ENCODE assay signal across 14 cellular contexts in the genomic region with DNA sequence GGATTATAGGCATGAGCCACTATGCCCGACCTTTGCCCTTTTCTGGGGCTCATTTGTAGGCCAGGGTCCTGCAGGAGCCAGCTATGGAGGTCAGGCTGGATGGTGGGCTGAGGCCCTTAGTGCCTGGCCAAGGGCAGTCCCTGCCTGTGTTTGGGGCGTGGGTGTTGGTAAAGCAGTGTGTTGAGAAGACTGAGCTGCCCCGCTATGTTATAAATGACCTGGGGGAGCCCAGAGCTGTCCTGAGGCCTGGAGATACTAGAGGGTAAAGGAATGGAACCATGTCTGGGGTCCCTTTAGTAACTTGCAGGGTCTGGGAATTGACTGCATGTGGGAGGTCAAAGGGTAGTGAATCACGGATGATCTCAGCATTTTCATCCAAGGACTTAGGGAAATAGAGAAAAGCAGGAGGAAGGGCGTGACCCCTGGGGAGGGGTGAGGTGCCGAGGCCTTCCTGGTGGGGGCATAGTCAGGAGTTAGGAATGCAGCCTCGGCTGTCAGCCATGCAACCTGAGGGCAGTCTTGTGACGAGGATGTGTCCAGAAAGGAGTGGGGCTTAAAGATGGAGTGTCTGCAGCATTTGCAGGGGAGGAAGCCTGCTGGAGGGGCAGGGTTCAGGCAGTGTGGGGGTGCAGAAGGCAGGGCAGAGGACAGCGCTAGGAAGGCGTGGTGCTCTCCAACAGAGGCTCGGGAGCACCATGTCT. TPM values are rescaled to one million over a fixed set of nuclear protein-coding genes. Genes with fewer than 3 reads are reported as not detected.
DNase-seq lines count a peak whose midpoint lies in the region; ATAC-seq, FAIRE-seq and TF ChIP-seq lines count a peak whose summit lies in the region.
"Had no signal": no experiment of that assay in that cellular context is flagged by ENCODE, and none has a peak within 500 bp of the region (broad histone marks: within the 10 kb centered on the region; RNA-seq: fewer than 3 reads in every experiment).

No MANE protein-coding gene starts in this region.

- H3K79me2 ChIP-seq in astrocyte (ENCODE audit: insufficient read depth, low read length): peaks cover 4% of the 10 kb centered on the region
- H3K79me2 ChIP-seq in hepatocyte: peaks cover 5% of the 10 kb centered on the region

- H4K20me1 ChIP-seq in astrocyte (ENCODE audit: insufficient read depth, low read length): no peaks in the 10 kb centered on the region
- no peaks in the 10 kb centered on the region for H4K20me1 ChIP-seq in hepatocyte (ENCODE audit: insufficient read depth, poor library complexity, severe bottlenecking)

- FAIRE-seq in astrocyte (lab: Jason Lieb, UNC): no peak
- FAIRE-seq: GM18507 had no signal

- H3K36me3 ChIP-seq in astrocyte (ENCODE audit: insufficient read depth, low read length) (peaks cover 31% of the 10 kb centered on the region), hepatocyte (replicated peaks; ENCODE audit: insufficient read depth, low read depth) (no peaks in the 10 kb centered on the region), stomach (peaks cover 76 to 100% (median 100%) of the 10 kb centered on the region in 4 donors)

- 69% methylated on average over 10 of the region's 11 CpGs for WGBS in hepatocyte (ENCODE audit: low lambda C conversion rate, missing lambda C conversion rate)
- 58 to 75% (median 72%) methylated on average over 11 of the region's 11 CpGs for WGBS in stomach, 5 donors

- CTCF ChIA-PET in activated CD8-positive, alpha-beta T cell treated with anti-CD3 and anti-CD28 coated beads for 36 hours (lab: Charles Lee): no interaction called here
- CTCF ChIA-PET in activated CD8-positive, alpha-beta T cell treated with anti-CD3 and anti-CD28 coated beads, Interleukin-2, amount 10 ng/mL, durations not matched to agents 7 days and 5 days (lab: Charles Lee): no interaction called here

- POLR2A ChIA-PET in activated CD8-positive, alpha-beta T cell treated with anti-CD3 and anti-CD28 coated beads for 36 hours (lab: Charles Lee): interaction anchor here (0.5 to 0.6 kb wide), 2 partner anchors 8 to 11 kb away, joined by 3 read pairs; no protein-coding TSS in a partner anchor
- POLR2A ChIA-PET in activated CD8-positive, alpha-beta T cell treated with anti-CD3 and anti-CD28 coated beads, Interleukin-2, amount 10 ng/mL, durations not matched to agents 7 days and 5 days (lab: Charles Lee): no interaction called here

- H3K4me3 Mint-ChIP-seq in activated CD8-positive, alpha-beta T cell treated with anti-CD3 and anti-CD28 coated beads for 36 hours: no peak overlapping the region
- no peak overlapping the region for H3K4me3 Mint-ChIP-seq in activated CD8-positive, alpha-beta T cell treated with anti-CD3 and anti-CD28 coated beads, Interleukin-2, amount 10 ng/mL, durations not matched to agents 7 days and 5 days
- H3K4me3 Mint-ChIP-seq in astrocyte (ENCODE audit: unreplicated experiment): peak overlapping the region; percentile 25
- H3K4me3 Mint-ChIP-seq: activated naive CD8-positive, alpha-beta T cell treated with anti-CD3 and anti-CD28 coated beads, Interleukin-2, amount 50 U/mL, for 24 hours; T-helper 1 cell treated with Interleukin-12 subunit alpha and Interleukin-12 subunit beta and Interleukin-4 antibody, amounts not matched to agents 30 μg/mL and 1 μg/mL, for 36 hours had no signal

- H3K4me2 ChIP-seq in astrocyte (ENCODE audit: low read length) (peak overlapping the region; percentile 58), hepatocyte (no peak overlapping the region)

- H3K9ac ChIP-seq in astrocyte (ENCODE audit: low read length): peak overlapping the region; percentile 33

- no peak overlapping the region for H3K4me3 ChIP-seq in astrocyte (ENCODE audit: insufficient read depth, low read depth, low read length)
- H3K4me3 ChIP-seq in hepatocyte: no peak overlapping the region
- H3K4me3 ChIP-seq in stomach: no peak overlapping the region

- peaks cover 3% of the 10 kb centered on the region for H3K4me1 Mint-ChIP-seq in activated CD8-positive, alpha-beta T cell treated with anti-CD3 and anti-CD28 coated beads for 36 hours (ENCODE audit: low read depth)
- no peaks in the 10 kb centered on the region for H3K4me1 Mint-ChIP-seq in activated CD8-positive, alpha-beta T cell treated with anti-CD3 and anti-CD28 coated beads, Interleukin-2, amount 10 ng/mL, durations not matched to agents 7 days and 5 days (ENCODE audit: low read depth)
- H3K4me1 Mint-ChIP-seq in astrocyte (ENCODE audit: low read depth, unreplicated experiment): peaks cover 20% of the 10 kb centered on the region
- H3K4me1 Mint-ChIP-seq: activated naive CD8-positive, alpha-beta T cell treated with anti-CD3 and anti-CD28 coated beads, Interleukin-2, amount 50 U/mL, for 24 hours had no signal

- no peak for DNase-seq in activated CD8-positive, alpha-beta T cell treated with anti-CD3 and anti-CD28 coated beads for 36 hours
- DNase-seq in activated CD8-positive, alpha-beta T cell treated with anti-CD3 and anti-CD28 coated beads, Interleukin-2, amount 10 ng/mL, durations not matched to agents 7 days and 5 days: no peak
- peak; percentile 54 for DNase-seq in astrocyte (ENCODE audit: low read depth)
- peak; percentile 48 for DNase-seq in hepatocyte (ENCODE audit: low spot score)
- no peak for DNase-seq in stomach
- no peak for DNase-seq in NCI-H2081 (lab: John Stamatoyannopoulos, UW)
- DNase-seq in activated naive CD4-positive, alpha-beta T cell treated with Interleukin-2 at 50 U/mL for 16 hours: no peak
- no peak for DNase-seq in cardiac septum (ENCODE audit: low spot score)
- DNase-seq: activated naive CD8-positive, alpha-beta T cell treated with anti-CD3 and anti-CD28 coated beads, Interleukin-2, amount 50 U/mL, for 24 hours; midbrain; NCI-H1105 had no signal

- intact Hi-C loops in activated CD8-positive, alpha-beta T cell treated with anti-CD3 and anti-CD28 coated beads for 36 hours (cut with micrococcal nuclease): no loop called here
- intact Hi-C loops in stomach (cut with DNase I; ENCODE audit: low total_unique reads) (no loop called here), cardiac septum (cut with DNase I) (no loop called here)

- H3K4me1 ChIP-seq in astrocyte (ENCODE audit: insufficient read depth, low read length) (peaks cover 17% of the 10 kb centered on the region), hepatocyte (ENCODE audit: insufficient read depth) (no peaks in the 10 kb centered on the region), stomach (peaks cover 5 to 22% (median 9%) of the 10 kb centered on the region in 4 donors)

- H3K9me3 ChIP-seq in astrocyte (ENCODE audit: insufficient read depth, low read depth, low read length) (no peaks in the 10 kb centered on the region), hepatocyte (ENCODE audit: low read depth) (no peaks in the 10 kb centered on the region), stomach (no peaks in the 10 kb centered on the region)

- H3K27me3 Mint-ChIP-seq in activated CD8-positive, alpha-beta T cell treated with anti-CD3 and anti-CD28 coated beads for 36 hours: no peaks in the 10 kb centered on the region
- no peaks in the 10 kb centered on the region for H3K27me3 Mint-ChIP-seq in activated CD8-positive, alpha-beta T cell treated with anti-CD3 and anti-CD28 coated beads, Interleukin-2, amount 10 ng/mL, durations not matched to agents 7 days and 5 days (ENCODE audit: low read depth)
- no peaks in the 10 kb centered on the region for H3K27me3 Mint-ChIP-seq in astrocyte (ENCODE audit: low read depth, unreplicated experiment)
- H3K27me3 Mint-ChIP-seq: activated naive CD8-positive, alpha-beta T cell treated with anti-CD3 and anti-CD28 coated beads, Interleukin-2, amount 50 U/mL, for 24 hours had no signal

- no peak for TF ChIP-seq POLR2A in stomach (IDR thresholded peaks at IDR 0.05)

- no peak for TF ChIP-seq EP300 in stomach (IDR thresholded peaks at IDR 0.05)

- H2AFZ ChIP-seq in astrocyte (ENCODE audit: low read depth, low read length) (no peak overlapping the region), hepatocyte (no peak overlapping the region)

- no peaks in the 10 kb centered on the region for H3K27me3 ChIP-seq in astrocyte (ENCODE audit: insufficient read depth, low read length)
- no peaks in the 10 kb centered on the region for H3K27me3 ChIP-seq in hepatocyte
- no peaks in the 10 kb centered on the region for H3K27me3 ChIP-seq in stomach

- ATAC-seq in activated CD8-positive, alpha-beta T cell treated with anti-CD3 and anti-CD28 coated beads for 36 hours: no peak
- no peak for ATAC-seq in activated CD8-positive, alpha-beta T cell treated with anti-CD3 and anti-CD28 coated beads, Interleukin-2, amount 10 ng/mL, durations not matched to agents 7 days and 5 days
- ATAC-seq: activated naive CD8-positive, alpha-beta T cell treated with anti-CD3 and anti-CD28 coated beads, Interleukin-2, amount 50 U/mL, for 24 hours had no signal

- no peak for TF ChIP-seq CTCF in activated CD8-positive, alpha-beta T cell treated with anti-CD3 and anti-CD28 coated beads for 36 hours (IDR thresholded peaks at IDR 0.05)
- TF ChIP-seq CTCF in astrocyte (IDR thresholded peaks at IDR 0.05; ENCODE audit: insufficient read depth, low read depth, low read length) (no peak), hepatocyte (IDR thresholded peaks at IDR 0.05; ENCODE audit: poor library complexity) (no peak), stomach (IDR thresholded peaks at IDR 0.05) (no peak)

- peaks cover 42% of the 10 kb centered on the region for H3K36me3 Mint-ChIP-seq in activated CD8-positive, alpha-beta T cell treated with anti-CD3 and anti-CD28 coated beads for 36 hours (ENCODE audit: low read depth)
- peaks cover 54% of the 10 kb centered on the region for H3K36me3 Mint-ChIP-seq in activated CD8-positive, alpha-beta T cell treated with anti-CD3 and anti-CD28 coated beads, Interleukin-2, amount 10 ng/mL, durations not matched to agents 7 days and 5 days (ENCODE audit: low read depth)
- H3K36me3 Mint-ChIP-seq in astrocyte (ENCODE audit: low read depth, unreplicated experiment): peaks cover 14% of the 10 kb centered on the region

- H3K27ac ChIP-seq in astrocyte (ENCODE audit: low read depth, low read length): peak overlapping the region; percentile 70
- H3K27ac ChIP-seq in hepatocyte: peak overlapping the region; percentile 68
- H3K27ac ChIP-seq in stomach: peak overlapping the region in 3 of 5 donors; percentile 27 to 80 (median 54)
- H3K27ac ChIP-seq: 22Rv1 had no signal

- H3K9me2 ChIP-seq in hepatocyte (replicated peaks; ENCODE audit: insufficient read depth): no peaks in the 10 kb centered on the region

- no peaks in the 10 kb centered on the region for H3K9me3 Mint-ChIP-seq in activated CD8-positive, alpha-beta T cell treated with anti-CD3 and anti-CD28 coated beads for 36 hours
- H3K9me3 Mint-ChIP-seq in activated CD8-positive, alpha-beta T cell treated with anti-CD3 and anti-CD28 coated beads, Interleukin-2, amount 10 ng/mL, durations not matched to agents 7 days and 5 days (ENCODE audit: insufficient read depth): no peaks in the 10 kb centered on the region
- H3K9me3 Mint-ChIP-seq in astrocyte (ENCODE audit: unreplicated experiment): no peaks in the 10 kb centered on the region
- H3K9me3 Mint-ChIP-seq: activated naive CD8-positive, alpha-beta T cell treated with anti-CD3 and anti-CD28 coated beads, Interleukin-2, amount 50 U/mL, for 24 hours; T-helper 1 cell treated with Interleukin-12 subunit alpha and Interleukin-12 subunit beta and Interleukin-4 antibody, amounts not matched to agents 30 μg/mL and 1 μg/mL, for 36 hours had no signal

- peak overlapping the region; percentile 5 for H3K27ac Mint-ChIP-seq in activated CD8-positive, alpha-beta T cell treated with anti-CD3 and anti-CD28 coated beads for 36 hours
- H3K27ac Mint-ChIP-seq in activated CD8-positive, alpha-beta T cell treated with anti-CD3 and anti-CD28 coated beads, Interleukin-2, amount 10 ng/mL, durations not matched to agents 7 days and 5 days: no peak overlapping the region
- H3K27ac Mint-ChIP-seq in astrocyte (ENCODE audit: unreplicated experiment): peak overlapping the region; percentile 89
- H3K27ac Mint-ChIP-seq: activated naive CD8-positive, alpha-beta T cell treated with anti-CD3 and anti-CD28 coated beads, Interleukin-2, amount 50 U/mL, for 24 hours; T-helper 1 cell treated with Interleukin-12 subunit alpha and Interleukin-12 subunit beta and Interleukin-4 antibody, amounts not matched to agents 30 μg/mL and 1 μg/mL, for 36 hours had no signal

RNA-seq across cellular contexts. Expression of gene TMEM248, which starts 31.5 kb away (rescaled TPM):
- 10 to 100 TPM; 66.7 to 76.1 TPM for total RNA-seq in activated CD8-positive, alpha-beta T cell treated with anti-CD3 and anti-CD28 coated beads for 36 hours
- 10 to 100 TPM; 80.0 to 91.4 TPM for total RNA-seq in activated CD8-positive, alpha-beta T cell treated with anti-CD3 and anti-CD28 coated beads, Interleukin-2, amount 10 ng/mL, durations not matched to agents 7 days and 5 days
- total RNA-seq in astrocyte (96.1 and 98.0 TPM in 2 replicates), hepatocyte (80.3 and 82.2 TPM in 2 replicates), stomach (100 to 1,000 TPM; 100 to 157 (median 149) TPM), cardiac septum (50.2 TPM)
- polyA plus RNA-seq in hepatocyte (86.9 and 91.5 TPM in 2 replicates), stomach (10 to 100 TPM; 20.3 to 26.3 (median 21.2) TPM)

RNA-seq across cellular contexts. Expression of gene SBDS, which starts 42.9 kb away (rescaled TPM):
- total RNA-seq in activated CD8-positive, alpha-beta T cell treated with anti-CD3 and anti-CD28 coated beads for 36 hours: 10 to 100 TPM; 63.7 to 63.9 TPM
- total RNA-seq in activated CD8-positive, alpha-beta T cell treated with anti-CD3 and anti-CD28 coated beads, Interleukin-2, amount 10 ng/mL, durations not matched to agents 7 days and 5 days: 10 to 100 TPM; 40.1 to 40.8 TPM
- total RNA-seq in astrocyte (140 and 165 TPM in 2 replicates), hepatocyte (85.1 and 87.7 TPM in 2 replicates), stomach (100 to 1,000 TPM in 3 of 5 donors, 10 to 100 TPM in 2; 96.9 to 168 (median 119) TPM), cardiac septum (242 TPM)
- polyA plus RNA-seq in hepatocyte (116 and 118 TPM in 2 replicates), stomach (100 to 1,000 TPM in 2 of 3 donors, 10 to 100 TPM in 1; 93.2 to 192 (median 105) TPM)

RNA-seq across cellular contexts. Expression of gene TYW1, which starts 44.1 kb away (rescaled TPM):
- 10 to 100 TPM; 16.6 to 17.5 TPM for total RNA-seq in activated CD8-positive, alpha-beta T cell treated with anti-CD3 and anti-CD28 coated beads for 36 hours
- total RNA-seq in activated CD8-positive, alpha-beta T cell treated with anti-CD3 and anti-CD28 coated beads, Interleukin-2, amount 10 ng/mL, durations not matched to agents 7 days and 5 days: 10 to 100 TPM; 16.1 to 17.8 TPM
- total RNA-seq in astrocyte: 16.3 and 16.6 TPM in 2 replicates
- 18.5 and 19.8 TPM in 2 replicates for total RNA-seq in hepatocyte
- polyA plus RNA-seq in hepatocyte: 13.8 and 19.6 TPM in 2 replicates
- total RNA-seq in stomach: 10 to 100 TPM in 4 of 5 donors, 1 to 10 TPM in 1; 7.1 to 74.7 (median 24.8) TPM
- 1 to 10 TPM; 5.2 to 5.8 (median 5.3) TPM for polyA plus RNA-seq in stomach
- 11.2 TPM for total RNA-seq in cardiac septum

Comparison
In these comparisons a context has a peak if more than half of its experiments do, and no peak if none do; other contexts are left out.
1. DNase-seq: peak in astrocyte (single experiment) and hepatocyte (single experiment); none in activated CD8-positive, alpha-beta T cell treated with anti-CD3 and anti-CD28 coated beads for 36 hours (single experiment), activated CD8-positive, alpha-beta T cell treated with anti-CD3 and anti-CD28 coated beads, Interleukin-2, amount 10 ng/mL, durations not matched to agents 7 days and 5 days (single experiment), stomach (single experiment), NCI-H2081 (0 of 2), activated naive CD4-positive, alpha-beta T cell treated with Interleukin-2 at 50 U/mL for 16 hours (single experiment) and cardiac septum (single experiment).
2. Peak in every context shown above with its lines, with median percentiles within 50 percentile points of each other: H3K27ac ChIP-seq.